8 cellular contexts compared by ENCODE assay signal in genomic region chrX:47284616-47285015, GRCh38. TPM values are rescaled to one million over a fixed set of nuclear protein-coding genes. Genes with fewer than 3 reads are reported as not detected.
A peak's percentile ranks its signal among the peaks of the same experiment; 100 is the strongest.
DNase-seq lines count a peak whose midpoint lies in the region; ATAC-seq and TF ChIP-seq lines count a peak whose summit lies in the region.
"Not testable (repeated sequence)": the region's sequence is repeated elsewhere in the genome, so short reads cannot be mapped to it uniquely, and the experiment has no call there.

No MANE protein-coding gene starts in this region.

- not testable (repeated sequence) for DNase-seq in AG09309 (ENCODE audit: low read depth); chondrocyte (ENCODE audit: low spot score); foreskin keratinocyte; retinal pigment epithelial cell (ENCODE audit: low read depth)
- DNase-seq in NAMALWA (ENCODE audit: low spot score) = peak; percentile 6

- peaks cover 11% of the 10 kb centered on the region for H3K4me1 Mint-ChIP-seq in chondrocyte (ENCODE audit: low read depth)

- H3K36me3 ChIP-seq in neural cell (ENCODE audit: insufficient read depth, low read length) = not testable (repeated sequence)

- not testable (repeated sequence) for H3K27ac Mint-ChIP-seq in chondrocyte (ENCODE audit: unreplicated experiment)

- H3K9ac ChIP-seq in neural cell (ENCODE audit: low read length) = not testable (repeated sequence)

- peak; percentile 2 for TF ChIP-seq CTCF in AG09309 (IDR thresholded peaks at IDR 0.05; ENCODE audit: control insufficient read depth, insufficient read depth, low read depth, low read length, missing control alignments)
- TF ChIP-seq CTCF in GM12875 (IDR thresholded peaks at IDR 0.05; ENCODE audit: borderline replicate concordance, insufficient read depth, low read depth, low read length) = 0 out of 2 replicates have a peak, but pooled peaks have one; percentile 18
- TF ChIP-seq CTCF in WI38 (IDR thresholded peaks at IDR 0.05; ENCODE audit: low read depth, low read length) = peak; percentile 9; the same call in 1 of the 2 replicates
- TF ChIP-seq CTCF in chondrocyte (IDR thresholded peaks at IDR 0.05) = peak; percentile 45
- peak; percentile 17 for TF ChIP-seq CTCF in foreskin keratinocyte (conservative IDR thresholded peaks at IDR 0.05)
- peak; percentile 23 for TF ChIP-seq CTCF in neural cell (IDR thresholded peaks at IDR 0.05; ENCODE audit: poor library complexity, severe bottlenecking)
- TF ChIP-seq CTCF in retinal pigment epithelial cell (conservative IDR thresholded peaks at IDR 0.05; ENCODE audit: low read depth, low read length) = peak; percentile 12

- not testable (repeated sequence) for H3K9me3 Mint-ChIP-seq in chondrocyte (ENCODE audit: low read depth)

- TF ChIP-seq RAD21 in neural cell (conservative IDR thresholded peaks at IDR 0.05) = not testable (repeated sequence)

- H3K4me2 ChIP-seq in neural cell (ENCODE audit: low read length) = not testable (repeated sequence)

- not testable (repeated sequence) for H3K27me3 Mint-ChIP-seq in chondrocyte (ENCODE audit: low read depth)

- H2AFZ ChIP-seq in neural cell (ENCODE audit: low read depth, low read length) = not testable (repeated sequence)

- H3K27me3 ChIP-seq in foreskin keratinocyte; neural cell (ENCODE audit: insufficient read depth, low read depth, low read length): not testable (repeated sequence)

- not testable (repeated sequence) for TF ChIP-seq EP300 in neural cell (conservative IDR thresholded peaks at IDR 0.05; ENCODE audit: poor library complexity, severe bottlenecking)

- H3K4me3 ChIP-seq in AG09309 (ENCODE audit: control insufficient read depth, low read depth, low read length); GM12875 (ENCODE audit: low read depth, low read length); WI38 (ENCODE audit: low read depth, low read length); neural cell (ENCODE audit: low read length); retinal pigment epithelial cell (ENCODE audit: low read length): not testable (repeated sequence)

- not testable (repeated sequence) for H3F3A ChIP-seq in neural cell (ENCODE audit: insufficient read depth, low read length, poor library complexity, severe bottlenecking)

- not testable (repeated sequence) for H3K27ac ChIP-seq in foreskin keratinocyte; neural cell (ENCODE audit: low read length)

- H3K36me3 Mint-ChIP-seq in chondrocyte (ENCODE audit: low read depth) = not testable (repeated sequence)

- not testable (repeated sequence) for H3K4me3 Mint-ChIP-seq in chondrocyte (ENCODE audit: unreplicated experiment)

- H3K9me2 ChIP-seq in neural cell (ENCODE audit: insufficient read depth, low read length) = not testable (repeated sequence)

- H3K79me2 ChIP-seq in neural cell (replicated peaks; ENCODE audit: insufficient read depth, low read length) = not testable (repeated sequence)

- H3K4me1 ChIP-seq in foreskin keratinocyte = not testable (repeated sequence)

- H4K20me1 ChIP-seq in neural cell (ENCODE audit: insufficient read depth) = not testable (repeated sequence)

- ATAC-seq in foreskin keratinocyte = not testable (repeated sequence)

- not testable (repeated sequence) for H3K9me3 ChIP-seq in neural cell (ENCODE audit: low read length)

RNA-seq across cellular contexts. Expression of gene USP11, which starts 51.8 kb away (rescaled TPM):
- total RNA-seq in chondrocyte (151 to 189 TPM (median 157 TPM) in 3 replicates), foreskin keratinocyte (14.1 and 15.6 TPM in 2 replicates)
- polyA plus RNA-seq in foreskin keratinocyte (10.5 and 12.0 TPM in 2 replicates), neural cell (184 and 215 TPM in 2 replicates)
- polyA minus RNA-seq in neural cell = 272 and 301 TPM in 2 replicates
